Comparison of ENCODE assay signal across 10 cellular contexts in genomic region chr6:151409260-151409659, GRCh38. TPM values are rescaled to one million over a fixed set of nuclear protein-coding genes. Genes with fewer than 3 reads are reported as not detected.
DNase-seq lines count a peak whose midpoint lies in the region; ATAC-seq lines count a peak whose summit lies in the region.
"Had no signal": no experiment of that assay in that cellular context is flagged by ENCODE, and none has a peak within 500 bp of the region (broad histone marks: within the 10 kb centered on the region; RNA-seq: fewer than 3 reads in every experiment).

No MANE protein-coding gene starts in this region.

- POLR2A ChIA-PET in naive thymus-derived CD4-positive, alpha-beta T cell (lab: Charles Lee): interaction anchor here (1.7 kb wide), 1 partner anchor 10 kb away, joined by 4 read pairs; no protein-coding TSS in a partner anchor

- H3K9me3 Mint-ChIP-seq in naive thymus-derived CD4-positive, alpha-beta T cell: peaks cover 0 to 11% (median 2%) of the 10 kb centered on the region in 11 donors

- peaks cover 0 to 4% (median 0%) of the 10 kb centered on the region in 3 experiments for H3K36me3 ChIP-seq in naive thymus-derived CD4-positive, alpha-beta T cell (ENCODE audit: control insufficient read depth in 2 of 3, insufficient read depth in 3 of 3, low read length in 3 of 3)

- peak; percentile 75 for ATAC-seq in GM18861 (IDR thresholded peaks at IDR 0.05; ENCODE audit: unreplicated experiment)
- peak; percentile 67 for ATAC-seq in GM21515 (IDR thresholded peaks at IDR 0.05; ENCODE audit: unreplicated experiment)
- ATAC-seq in HG03135 (IDR thresholded peaks at IDR 0.05; ENCODE audit: unreplicated experiment): peak; percentile 60
- ATAC-seq in naive thymus-derived CD4-positive, alpha-beta T cell: no peak

- no peak overlapping the region for H3K27ac ChIP-seq in naive thymus-derived CD4-positive, alpha-beta T cell (ENCODE audit: low read depth, low read length)
- H3K27ac ChIP-seq: HL-60 had no signal

- H3K4me3 Mint-ChIP-seq in naive thymus-derived CD4-positive, alpha-beta T cell: no peak overlapping the region

- intact Hi-C loops in naive thymus-derived CD4-positive, alpha-beta T cell (cut with micrococcal nuclease): no loop called here

- H3K4me3 ChIP-seq in naive thymus-derived CD4-positive, alpha-beta T cell (ENCODE audit: low read length): no peak overlapping the region

- CTCF ChIA-PET in naive thymus-derived CD4-positive, alpha-beta T cell (lab: Charles Lee): no interaction called here

- H3K27ac Mint-ChIP-seq in naive thymus-derived CD4-positive, alpha-beta T cell: peak overlapping the region in 7 of 9 donors; percentile 1 to 70 (median 37)

- H3K4me1 ChIP-seq in naive thymus-derived CD4-positive, alpha-beta T cell (ENCODE audit: control insufficient read depth in 2 of 2, insufficient read depth in 2 of 2, low read length in 2 of 2): peaks cover 12 to 14% of the 10 kb centered on the region in 2 donors

- H3K36me3 Mint-ChIP-seq in naive thymus-derived CD4-positive, alpha-beta T cell: peaks cover 8 to 36% (median 22%) of the 10 kb centered on the region in 5 donors

- DNase-seq in naive thymus-derived CD4-positive, alpha-beta T cell: no peak
- DNase-seq in NCI-H82 treated with DMSO at 0.1 percent for 48 hours (lab: John Stamatoyannopoulos, UW; ENCODE audit: unreplicated experiment) (no peak), NCI-H226 (no peak), putamen (ENCODE audit: low spot score) (no peak), inferior parietal cortex (ENCODE audit: extremely low spot score) (no peak)
- DNase-seq: NCI-H748 treated with DMSO at 0.1 percent for 48 hours had no signal

- no peaks in the 10 kb centered on the region for H3K27me3 Mint-ChIP-seq in naive thymus-derived CD4-positive, alpha-beta T cell

- H3K9me3 ChIP-seq in naive thymus-derived CD4-positive, alpha-beta T cell (ENCODE audit: control insufficient read depth in 2 of 3, low read length in 3 of 3): no peaks in the 10 kb centered on the region

- no peaks in the 10 kb centered on the region for H3K27me3 ChIP-seq in naive thymus-derived CD4-positive, alpha-beta T cell (ENCODE audit: control insufficient read depth in 2 of 2, insufficient read depth in 2 of 2, low read length in 2 of 2)

- H3K4me1 Mint-ChIP-seq in naive thymus-derived CD4-positive, alpha-beta T cell: peaks cover 20 to 38% (median 32%) of the 10 kb centered on the region in 7 donors

RNA-seq across cellular contexts. Expression of gene ZBTB2, which starts 17.9 kb away (rescaled TPM):
- 10 to 100 TPM; 15.3 to 26.7 (median 25.5) TPM for total RNA-seq in naive thymus-derived CD4-positive, alpha-beta T cell
- polyA plus RNA-seq in naive thymus-derived CD4-positive, alpha-beta T cell: 10 to 100 TPM; 13.8 to 25.7 TPM

RNA-seq across cellular contexts. Expression of gene RMND1, which starts 42.7 kb away (rescaled TPM):
- 10 to 100 TPM in 4 of 5 experiments, 1 to 10 TPM in 1; 8.8 to 21.5 (median 18.7) TPM for total RNA-seq in naive thymus-derived CD4-positive, alpha-beta T cell
- 10 to 100 TPM in 1 of 2 donors, 1 to 10 TPM in 1; 7.6 to 15.3 TPM for polyA plus RNA-seq in naive thymus-derived CD4-positive, alpha-beta T cell
